ENCODE assay signal across 8 cellular contexts in the genomic region with DNA sequence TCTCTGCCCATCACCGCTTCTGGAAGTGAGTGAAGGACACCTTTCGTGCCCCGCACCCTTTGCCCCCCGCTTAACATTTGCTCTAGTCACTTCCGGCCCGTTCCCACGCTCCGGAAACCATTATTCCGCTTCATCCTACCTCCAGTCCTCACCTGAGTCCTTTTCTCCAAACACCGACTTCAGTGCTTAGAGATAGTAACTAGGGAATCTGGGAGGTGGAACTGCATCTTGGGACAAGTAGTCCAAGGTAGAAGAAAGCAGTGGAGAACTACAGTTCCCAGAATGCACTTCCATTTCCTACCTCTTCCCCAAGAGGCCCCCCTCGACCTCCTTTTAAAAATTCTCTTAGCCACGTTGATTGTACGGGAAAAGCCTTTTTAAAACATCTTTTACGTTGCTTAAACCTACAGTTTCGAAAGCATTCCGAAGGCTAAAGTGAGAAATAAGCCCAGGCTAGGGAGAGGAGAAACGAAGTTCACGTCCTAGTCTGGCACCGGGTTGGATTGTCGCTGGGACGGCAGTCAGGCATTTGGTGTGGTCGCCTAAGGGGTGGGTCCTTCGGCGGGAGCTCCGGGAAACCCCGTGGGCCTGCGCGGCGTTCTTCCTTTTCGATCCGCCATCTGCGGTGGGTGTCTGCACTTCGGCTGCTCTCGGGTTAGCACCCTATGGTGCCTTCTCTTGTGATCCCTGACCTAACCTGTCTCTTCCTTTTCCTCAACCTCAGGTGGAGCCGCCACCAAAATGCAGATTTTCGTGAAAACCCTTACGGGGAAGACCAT. TPM values are rescaled to one million over a fixed set of nuclear protein-coding genes. Genes with fewer than 3 reads are reported as not detected.
DNase-seq lines count a peak whose midpoint lies in the region; ATAC-seq and TF ChIP-seq lines count a peak whose summit lies in the region.

CLHC1 (minus strand) TSS at position 210 of the 779 bp plus-strand sequence. CDS start 9,882 bp downstream, outside the sequence.
RPS27A (plus strand) TSS at position 605 of the 779 bp plus-strand sequence; CDS start at position 742, 137 bp downstream.

- H4K5ac ChIP-seq in H9 (ENCODE audit: insufficient read length, low read depth, low read length), result peak within 1 kb of the TSS; percentile 26

- H3K79me1 ChIP-seq in H9 (ENCODE audit: insufficient read depth, low read depth, low read length, poor library complexity, severe bottlenecking), result peaks cover 7% of the 10 kb centered on the region

- H4K91ac ChIP-seq in H9 (ENCODE audit: insufficient read length, low read depth, low read length), result no peak within 1 kb of the TSS

- H3K4me1 Mint-ChIP-seq in H9, result peaks cover 21 to 24% of the 10 kb centered on the region in 2 experiments
- peaks cover 40% of the 10 kb centered on the region for H3K4me1 Mint-ChIP-seq in neural progenitor cell

- no peak within 1 kb of the TSS for H2AK5ac ChIP-seq in H9 (ENCODE audit: insufficient read length, low read length)

- H3K9me3 Mint-ChIP-seq in H9 (no peaks in the 10 kb centered on the region; a peak in 1 of 5 replicates), neural progenitor cell (no peaks in the 10 kb centered on the region)

- H4K20me1 ChIP-seq in H9 (ENCODE audit: control insufficient read depth, insufficient read depth, insufficient read length) (no peaks in the 10 kb centered on the region), neural progenitor cell (ENCODE audit: low read depth) (peaks cover 39% of the 10 kb centered on the region)

- H3K36me3 ChIP-seq in MG63 (peaks cover 57% of the 10 kb centered on the region), neural progenitor cell (peaks cover 25% of the 10 kb centered on the region)

- H3K27me3 ChIP-seq in H9 (ENCODE audit: insufficient read depth, low read length) (no peaks in the 10 kb centered on the region), MG63 (no peaks in the 10 kb centered on the region), foreskin keratinocyte (no peaks in the 10 kb centered on the region), neural progenitor cell (no peaks in the 10 kb centered on the region)

- H3K23me2 ChIP-seq in H9 (ENCODE audit: insufficient read length, low read depth, low read length, poor library complexity, severe bottlenecking), result peaks cover 10% of the 10 kb centered on the region

- peak within 1 kb of the TSS; percentile 27 for H2BK5ac ChIP-seq in H9 (ENCODE audit: insufficient read length, low read length)

- H2AFZ ChIP-seq in H9 (ENCODE audit: low read length) (peak within 1 kb of the TSS; percentile 97), neural progenitor cell (replicated peaks) (peak within 1 kb of the TSS; percentile 100)

- H2BK20ac ChIP-seq in H9 (ENCODE audit: low read depth, low read length, poor library complexity, severe bottlenecking), result no peak within 1 kb of the TSS

- H2BK15ac ChIP-seq in H9 (ENCODE audit: low read depth, low read length), result no peak within 1 kb of the TSS

- H3K27ac ChIP-seq in H9 (ENCODE audit: insufficient read length, low read depth, low read length) (peak within 1 kb of the TSS; percentile 92), foreskin keratinocyte (peak within 1 kb of the TSS; percentile 100), neural progenitor cell (peak within 1 kb of the TSS; percentile 91)

- H3K4me3 ChIP-seq in MG63, result peak within 1 kb of the TSS; percentile 100
- H3K4me3 ChIP-seq in neural progenitor cell, result peak within 1 kb of the TSS; percentile 88

- H3K4me2 ChIP-seq in H9 (ENCODE audit: insufficient read depth, insufficient read length, low read length), result peak within 1 kb of the TSS; percentile 99
- peak within 1 kb of the TSS; percentile 91 for H3K4me2 ChIP-seq in neural progenitor cell

- WGBS in H9 (ENCODE audit: extremely low coverage, insufficient read length, low lambda C conversion rate), result no CpG with 5 or more reads among the region's 37 CpGs

- peak; percentile 96 for DNase-seq in ELR (ENCODE audit: low read depth)
- peak; percentile 91 for DNase-seq in H9
- DNase-seq in MG63, result peak; percentile 89
- DNase-seq in SHP77 treated with DMSO at 0.1 percent for 48 hours (lab: John Stamatoyannopoulos, UW), result peak; percentile 99
- peak; percentile 70 for DNase-seq in activated gamma-delta T cell (lab: John Stamatoyannopoulos, UW)
- peak; percentile 97 to 99 for DNase-seq in foreskin keratinocyte
- peak; percentile 95 for DNase-seq in neural progenitor cell (ENCODE audit: low spot score)
- peak; percentile 94 for DNase-seq in stromal cell of bone marrow (ENCODE audit: low read depth)

- H3K4me1 ChIP-seq in H9 (ENCODE audit: insufficient read depth, low read length) (no peaks in the 10 kb centered on the region), foreskin keratinocyte (peaks cover 7% of the 10 kb centered on the region), neural progenitor cell (peaks cover 12% of the 10 kb centered on the region)

- H3K9ac ChIP-seq in H9 (ENCODE audit: extremely low read depth, insufficient read length, low read length) (peak within 1 kb of the TSS; percentile 89), neural progenitor cell (peak within 1 kb of the TSS; percentile 92)

- H3K79me2 ChIP-seq in H9 (ENCODE audit: insufficient read depth, low read length) (peaks cover 10% of the 10 kb centered on the region), neural progenitor cell (ENCODE audit: low read depth) (peaks cover 66% of the 10 kb centered on the region)

- no peak within 1 kb of the TSS for H3K56ac ChIP-seq in H9 (ENCODE audit: insufficient read length, low read depth, low read length)

- ATAC-seq in foreskin keratinocyte, result peak; percentile 97

- peak within 1 kb of the TSS; percentile 97 to 99 for H3K4me3 Mint-ChIP-seq in H9
- H3K4me3 Mint-ChIP-seq in neural progenitor cell, result peak within 1 kb of the TSS; percentile 99

- no peak within 1 kb of the TSS; the same call in 1 of the 2 replicates for H3K4ac ChIP-seq in H9 (ENCODE audit: low read depth, low read length)

- H3F3A ChIP-seq in neural progenitor cell (ENCODE audit: low read depth), result peaks cover 51% of the 10 kb centered on the region

- H4K8ac ChIP-seq in H9 (replicated peaks; ENCODE audit: insufficient read length, low read depth, low read length), result no peak within 1 kb of the TSS

- H3K36me3 Mint-ChIP-seq in H9 (ENCODE audit: insufficient read depth in 1 of 3, low read depth in 3 of 3) (peaks cover 31 to 59% (median 42%) of the 10 kb centered on the region in 3 experiments), neural progenitor cell (peaks cover 31% of the 10 kb centered on the region)

- peak within 1 kb of the TSS; percentile 84 for H2BK120ac ChIP-seq in H9 (ENCODE audit: low read depth, low read length, poor library complexity, severe bottlenecking)

- peak within 1 kb of the TSS; percentile 94 for H3K14ac ChIP-seq in H9 (ENCODE audit: insufficient read depth, low read length)

- no peak within 1 kb of the TSS for H2BK12ac ChIP-seq in H9 (ENCODE audit: insufficient read length, low read depth, low read length)

- peak within 1 kb of the TSS; percentile 99 to 100 (median 100) for H3K27ac Mint-ChIP-seq in H9
- H3K27ac Mint-ChIP-seq in neural progenitor cell, result peak within 1 kb of the TSS; percentile 99

- H3K9me3 ChIP-seq in H9 (ENCODE audit: control insufficient read depth, low read depth, low read length), result no peaks in the 10 kb centered on the region
- H3K9me3 ChIP-seq in MG63, result no peaks in the 10 kb centered on the region
- H3K9me3 ChIP-seq in neural progenitor cell (ENCODE audit: low read depth), result no peaks in the 10 kb centered on the region

- H3K18ac ChIP-seq in H9 (ENCODE audit: insufficient read length, low read depth, low read length), result peak within 1 kb of the TSS; percentile 98

- H3K27me3 Mint-ChIP-seq in H9 (ENCODE audit: low read depth) (no peaks in the 10 kb centered on the region; the same call in 1 of the 2 replicates), neural progenitor cell (ENCODE audit: insufficient read depth, low read depth) (no peaks in the 10 kb centered on the region)

- no peak within 1 kb of the TSS for H3K23ac ChIP-seq in H9 (ENCODE audit: insufficient read length, low read depth, low read length)

- no peak within 1 kb of the TSS for H3T11ph ChIP-seq in H9 (ENCODE audit: low read length)

- no peak for TF ChIP-seq CTCF in H9 (conservative IDR thresholded peaks at IDR 0.05)
- TF ChIP-seq CTCF in foreskin keratinocyte (conservative IDR thresholded peaks at IDR 0.05), result no peak
- TF ChIP-seq CTCF in neural progenitor cell (IDR thresholded peaks at IDR 0.05), result no peak

RNA-seq across cellular contexts. Expression of gene CLHC1, which starts in this region (rescaled TPM):
- total RNA-seq in H9 (2021) (8.0 and 9.2 TPM in 2 replicates), foreskin keratinocyte (5.7 and 6.0 TPM in 2 replicates), neural progenitor cell (ENCODE audit: low replicate concordance) (23.2 and 24.6 TPM in 2 replicates)
- 2.3 and 3.2 TPM in 2 replicates for total RNA-seq in MG63 (2014; rRNA removed; shearing (Covaris generic); ENCODE audit: low replicate concordance)
- 2.1 and 2.7 TPM in 2 replicates for polyA plus RNA-seq in foreskin keratinocyte

RNA-seq across cellular contexts. Expression of gene RPS27A, which starts in this region (rescaled TPM):
- total RNA-seq in H9 (2021) (1,367 and 1,415 TPM in 2 replicates), foreskin keratinocyte (1,417 and 1,462 TPM in 2 replicates), neural progenitor cell (ENCODE audit: low replicate concordance) (2,670 and 2,741 TPM in 2 replicates)
- 1,753 and 2,210 TPM in 2 replicates for total RNA-seq in MG63 (2014; rRNA removed; shearing (Covaris generic); ENCODE audit: low replicate concordance)
- polyA plus RNA-seq in foreskin keratinocyte, result 2,319 and 2,387 TPM in 2 replicates

Comparison
In these comparisons a context has a peak if more than half of its experiments do, and no peak if none do; other contexts are left out.
1. Peak in every context shown above with its lines: DNase-seq, ATAC-seq, H3K4me3 ChIP-seq and H3K27ac ChIP-seq.